14 cellular contexts compared by ENCODE assay signal in the genomic region with DNA sequence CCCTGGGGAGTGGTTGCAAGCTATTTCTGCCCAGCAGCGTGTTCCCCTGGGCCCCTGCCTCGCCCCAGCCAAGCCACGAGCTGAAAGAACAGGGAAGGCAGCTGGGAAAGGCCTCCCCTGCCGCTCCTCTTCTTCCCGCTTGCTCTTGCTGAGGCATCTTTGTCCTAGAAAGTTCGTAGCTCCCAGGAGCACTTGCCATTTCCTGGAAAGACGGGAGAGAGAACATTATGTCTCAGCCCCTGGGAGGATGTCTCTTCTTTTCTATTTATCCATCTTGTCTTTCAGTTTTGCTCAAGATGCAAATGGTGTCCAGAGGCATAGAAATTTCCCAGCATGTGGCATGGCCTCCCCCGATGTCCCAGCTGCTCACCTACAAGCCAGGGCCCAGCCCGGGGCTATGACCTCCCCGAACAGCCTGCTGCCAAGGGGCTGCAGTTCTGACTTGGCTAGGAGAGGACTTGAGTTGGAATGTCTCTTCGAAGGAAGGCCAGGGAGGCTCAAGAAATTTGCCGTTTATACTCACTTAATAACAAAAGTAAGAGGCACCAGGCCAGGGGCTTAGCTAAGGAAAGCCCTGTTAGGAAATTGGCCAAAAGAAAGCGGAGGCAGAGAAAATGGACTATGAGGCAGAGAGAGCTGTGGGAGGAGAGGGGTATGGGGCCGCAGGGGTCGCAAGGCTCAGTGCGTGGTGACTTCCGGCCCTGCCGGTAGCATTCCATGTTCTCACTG.
DNase-seq lines count a peak whose midpoint lies in the region; ATAC-seq and TF ChIP-seq lines count a peak whose summit lies in the region.
"Had no signal": no experiment of that assay in that cellular context is flagged by ENCODE, and none has a peak within 500 bp of the region (broad histone marks: within the 10 kb centered on the region; RNA-seq: fewer than 3 reads in every experiment).

No MANE protein-coding gene starts in this region.

- no peaks in the 10 kb centered on the region for H3K36me3 ChIP-seq in endodermal cell (ENCODE audit: control insufficient read depth, insufficient read depth, low read length)
- no peaks in the 10 kb centered on the region for H3K36me3 ChIP-seq in stomach

- no peak for TF ChIP-seq POLR2A in stomach (IDR thresholded peaks at IDR 0.05)

- no peak for TF ChIP-seq CTCF in endodermal cell (conservative IDR thresholded peaks at IDR 0.05)
- TF ChIP-seq CTCF in stomach (IDR thresholded peaks at IDR 0.05), result no peak

- peaks cover 13% of the 10 kb centered on the region for H3K27me3 Mint-ChIP-seq in endodermal cell (ENCODE audit: insufficient read depth)
- peaks cover 19 to 47% (median 43%) of the 10 kb centered on the region in 5 donors for H3K27me3 Mint-ChIP-seq in naive thymus-derived CD8-positive, alpha-beta T cell

- H3K9me3 Mint-ChIP-seq in endodermal cell, result no peaks in the 10 kb centered on the region
- H3K9me3 Mint-ChIP-seq in naive thymus-derived CD8-positive, alpha-beta T cell, result no peaks in the 10 kb centered on the region
- H3K9me3 Mint-ChIP-seq: stimulated activated naive CD8-positive, alpha-beta T cell treated with anti-CD3 and anti-CD28 coated beads, Interleukin-15, Interleukin-2, amounts not matched to agents 100 ng/mL and 50 ng/mL, for 24 hours had no signal

- H3K4me1 ChIP-seq in endodermal cell (ENCODE audit: control insufficient read depth, insufficient read depth, low read length), result peaks cover 14% of the 10 kb centered on the region
- peaks cover 21 to 59% (median 38%) of the 10 kb centered on the region in 4 donors for H3K4me1 ChIP-seq in stomach
- H3K4me1 ChIP-seq: Caco-2 had no signal

- H3K4me3 Mint-ChIP-seq in endodermal cell, result no peak overlapping the region
- H3K4me3 Mint-ChIP-seq in naive thymus-derived CD8-positive, alpha-beta T cell, result no peak overlapping the region
- H3K4me3 Mint-ChIP-seq: stimulated activated naive CD8-positive, alpha-beta T cell treated with anti-CD3 and anti-CD28 coated beads, Interleukin-15, Interleukin-2, amounts not matched to agents 100 ng/mL and 50 ng/mL, for 24 hours had no signal

- H3K27me3 ChIP-seq in endodermal cell (ENCODE audit: control insufficient read depth, insufficient read depth, low read length, poor library complexity, severe bottlenecking), result no peaks in the 10 kb centered on the region
- peaks cover 0 to 6% (median 0%) of the 10 kb centered on the region in 3 donors for H3K27me3 ChIP-seq in stomach

- peak; percentile 93 for TF ChIP-seq EP300 in stomach (IDR thresholded peaks at IDR 0.05)

- H3K4me1 Mint-ChIP-seq in endodermal cell, result peaks cover 21% of the 10 kb centered on the region
- H3K4me1 Mint-ChIP-seq in naive thymus-derived CD8-positive, alpha-beta T cell, result peaks cover 0 to 1% (median 0%) of the 10 kb centered on the region in 4 donors

- H3K27ac ChIP-seq in endodermal cell (ENCODE audit: low read depth, low read length) (no peak overlapping the region), stomach (peak overlapping the region; percentile 49 to 87 (median 83))

- H3K4me3 ChIP-seq in endodermal cell (ENCODE audit: low read length), result no peak overlapping the region
- peak overlapping the region in 1 of 4 donors; percentile 1 for H3K4me3 ChIP-seq in stomach

- POLR2A ChIA-PET in naive thymus-derived CD8-positive, alpha-beta T cell (lab: Charles Lee), result no interaction called here

- DNase-seq in LHCN-M2 (ENCODE audit: low read depth) (peak; percentile 86), endodermal cell (peak; percentile 29), medulla oblongata (ENCODE audit: extremely low spot score) (peak; percentile 72), stomach (no peak), NCI-H82 treated with DMSO at 0.1 percent for 48 hours (lab: John Stamatoyannopoulos, UW; ENCODE audit: unreplicated experiment) (no peak)
- no peak for DNase-seq in naive thymus-derived CD8-positive, alpha-beta T cell
- no peak for DNase-seq in activated CD4-positive, alpha-beta T cell treated with anti-CD3 and anti-CD28 coated beads, Interleukin-2, amount 50 U/mL, for 1 hour
- DNase-seq: activated T-cell treated with anti-CD3 and anti-CD28 coated beads for 4 hours, Caco-2, MV-4-11, small intestine, T-helper 9 cell had no signal

- no peak overlapping the region for H3K9ac ChIP-seq in endodermal cell (ENCODE audit: extremely low read depth, low read length, poor library complexity, severe bottlenecking)

- no peak for ATAC-seq in HG02588 (IDR thresholded peaks at IDR 0.05; ENCODE audit: unreplicated experiment)
- ATAC-seq in naive thymus-derived CD8-positive, alpha-beta T cell, result no peak

- H3K9me3 ChIP-seq in endodermal cell (ENCODE audit: control insufficient read depth, low read length) (no peaks in the 10 kb centered on the region), stomach (no peaks in the 10 kb centered on the region)
- H3K9me3 ChIP-seq: Caco-2 had no signal

- no peak overlapping the region for H3K27ac Mint-ChIP-seq in endodermal cell
- no peak overlapping the region for H3K27ac Mint-ChIP-seq in naive thymus-derived CD8-positive, alpha-beta T cell
- H3K27ac Mint-ChIP-seq: stimulated activated naive CD8-positive, alpha-beta T cell treated with anti-CD3 and anti-CD28 coated beads, Interleukin-15, Interleukin-2, amounts not matched to agents 100 ng/mL and 50 ng/mL, for 24 hours had no signal

- no peaks in the 10 kb centered on the region for H3K36me3 Mint-ChIP-seq in endodermal cell (ENCODE audit: low read depth)
- H3K36me3 Mint-ChIP-seq in naive thymus-derived CD8-positive, alpha-beta T cell, result no peaks in the 10 kb centered on the region

- intact Hi-C loops in stomach (cut with DNase I; ENCODE audit: low total_unique reads), result no loop called here

- WGBS in endodermal cell (ENCODE audit: insufficient coverage in 1 of 2, insufficient read length in 1 of 2), 2 experiments, result 91 to 92% methylated on average over 11 to 18 of the region's 18 CpGs
- 51 to 84% (median 55%) methylated on average over 18 of the region's 18 CpGs for WGBS in stomach, 5 donors

Comparison
In these comparisons a context has a peak if more than half of its experiments do, and no peak if none do; other contexts are left out.
1. DNase-seq: peak in LHCN-M2 (single experiment), endodermal cell (single experiment) and medulla oblongata (single experiment); none in stomach (single experiment), NCI-H82 treated with DMSO at 0.1 percent for 48 hours (single experiment), naive thymus-derived CD8-positive, alpha-beta T cell (0 of 10) and activated CD4-positive, alpha-beta T cell treated with anti-CD3 and anti-CD28 coated beads, Interleukin-2, amount 50 U/mL, for 1 hour (single experiment).